ENCODE assay signal across 1 cellular context in the genomic region with DNA sequence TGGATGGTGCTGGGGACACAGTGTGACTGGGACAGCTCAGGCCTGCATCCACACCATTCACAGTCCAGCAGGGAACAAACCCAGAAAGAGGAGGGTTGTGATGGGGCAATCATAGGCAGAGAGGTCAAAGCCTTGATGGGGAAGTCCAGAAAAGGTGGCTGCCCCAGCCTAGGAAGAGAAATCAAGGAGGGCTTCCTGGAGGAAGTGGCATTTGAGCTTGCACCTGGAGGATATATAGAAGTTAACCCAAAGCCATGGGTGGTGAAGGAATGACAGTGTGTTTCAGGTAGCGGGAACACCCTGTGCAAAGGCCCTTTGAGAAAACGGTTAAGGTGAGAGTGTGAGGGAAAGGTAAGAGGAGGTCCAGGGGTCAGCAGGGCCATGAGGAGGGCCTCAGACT.
TF ChIP-seq lines count a peak whose summit lies in the region.

No MANE protein-coding gene starts in this region.

TF ChIP-seq in K562, 482 proteins besides CTCF, POLR2A, EP300 and RAD21 (continued from another document and continues in another):
- TF ChIP-seq, protein P1, sequence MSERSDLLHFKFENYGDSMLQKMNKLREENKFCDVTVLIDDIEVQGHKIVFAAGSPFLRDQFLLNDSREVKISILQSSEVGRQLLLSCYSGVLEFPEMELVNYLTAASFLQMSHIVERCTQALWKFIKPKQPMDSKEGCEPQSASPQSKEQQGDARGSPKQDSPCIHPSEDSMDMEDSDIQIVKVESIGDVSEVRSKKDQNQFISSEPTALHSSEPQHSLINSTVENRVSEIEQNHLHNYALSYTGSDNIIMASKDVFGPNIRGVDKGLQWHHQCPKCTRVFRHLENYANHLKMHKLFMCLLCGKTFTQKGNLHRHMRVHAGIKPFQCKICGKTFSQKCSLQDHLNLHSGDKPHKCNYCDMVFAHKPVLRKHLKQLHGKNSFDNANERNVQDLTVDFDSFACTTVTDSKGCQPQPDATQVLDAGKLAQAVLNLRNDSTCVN (CRISPR knock-in tag; IDR thresholded peaks at IDR 0.05): no peak
- TF ChIP-seq, protein P2, sequence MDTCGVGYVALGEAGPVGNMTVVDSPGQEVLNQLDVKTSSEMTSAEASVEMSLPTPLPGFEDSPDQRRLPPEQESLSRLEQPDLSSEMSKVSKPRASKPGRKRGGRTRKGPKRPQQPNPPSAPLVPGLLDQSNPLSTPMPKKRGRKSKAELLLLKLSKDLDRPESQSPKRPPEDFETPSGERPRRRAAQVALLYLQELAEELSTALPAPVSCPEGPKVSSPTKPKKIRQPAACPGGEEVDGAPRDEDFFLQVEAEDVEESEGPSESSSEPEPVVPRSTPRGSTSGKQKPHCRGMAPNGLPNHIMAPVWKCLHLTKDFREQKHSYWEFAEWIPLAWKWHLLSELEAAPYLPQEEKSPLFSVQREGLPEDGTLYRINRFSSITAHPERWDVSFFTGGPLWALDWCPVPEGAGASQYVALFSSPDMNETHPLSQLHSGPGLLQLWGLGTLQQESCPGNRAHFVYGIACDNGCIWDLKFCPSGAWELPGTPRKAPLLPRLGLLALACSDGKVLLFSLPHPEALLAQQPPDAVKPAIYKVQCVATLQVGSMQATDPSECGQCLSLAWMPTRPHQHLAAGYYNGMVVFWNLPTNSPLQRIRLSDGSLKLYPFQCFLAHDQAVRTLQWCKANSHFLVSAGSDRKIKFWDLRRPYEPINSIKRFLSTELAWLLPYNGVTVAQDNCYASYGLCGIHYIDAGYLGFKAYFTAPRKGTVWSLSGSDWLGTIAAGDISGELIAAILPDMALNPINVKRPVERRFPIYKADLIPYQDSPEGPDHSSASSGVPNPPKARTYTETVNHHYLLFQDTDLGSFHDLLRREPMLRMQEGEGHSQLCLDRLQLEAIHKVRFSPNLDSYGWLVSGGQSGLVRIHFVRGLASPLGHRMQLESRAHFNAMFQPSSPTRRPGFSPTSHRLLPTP (IDR thresholded peaks at IDR 0.05; ENCODE audit: borderline replicate concordance, extremely low read depth, insufficient read length): peak; percentile 86
- TF ChIP-seq ZNF785 (CRISPR knock-in tag; IDR thresholded peaks at IDR 0.05) (no peak), FIP1L1 (IDR thresholded peaks at IDR 0.05; ENCODE audit: low read depth, low read length, poor library complexity, severe bottlenecking) (no peak), NUFIP1 (IDR thresholded peaks at IDR 0.05; ENCODE audit: partially characterized antibody) (no peak), FOXM1 (IDR thresholded peaks at IDR 0.05; ENCODE audit: low read depth) (no peak), FOXM1 (CRISPR knock-in tag; IDR thresholded peaks at IDR 0.05; ENCODE audit: low read depth) (no peak), ZNF699 (CRISPR knock-in tag; IDR thresholded peaks at IDR 0.05; ENCODE audit: insufficient replicate concordance) (no peak), ZNF561 (CRISPR knock-in tag; conservative IDR thresholded peaks at IDR 0.05) (no peak), BCOR (IDR thresholded peaks at IDR 0.05) (peak; percentile 100), SRSF1 (IDR thresholded peaks at IDR 0.05; ENCODE audit: low read depth, low read length) (no peak), GATAD2B (IDR thresholded peaks at IDR 0.05; ENCODE audit: borderline replicate concordance) (no peak), ZNF431 (CRISPR knock-in tag; IDR thresholded peaks at IDR 0.05) (peak; percentile 47; the same call in 1 of the 2 replicates), CAMTA2 (CRISPR knock-in tag; conservative IDR thresholded peaks at IDR 0.05) (no peak), SP2 (IDR thresholded peaks at IDR 0.05; ENCODE audit: extremely low read depth, low read depth, low read length, poor library complexity, severe bottlenecking) (no peak), SAFB (IDR thresholded peaks at IDR 0.05; ENCODE audit: borderline replicate concordance, low read depth, low read length) (no peak), ZNF217 (CRISPR knock-in tag; IDR thresholded peaks at IDR 0.05) (no peak), DDX20 (tag; IDR thresholded peaks at IDR 0.05; ENCODE audit: low read depth) (no peak), HDAC2 (IDR thresholded peaks at IDR 0.05) (peak; percentile 94), CTBP1 (IDR thresholded peaks at IDR 0.05; ENCODE audit: borderline replicate concordance) (no peak), PTBP1 (IDR thresholded peaks at IDR 0.05; ENCODE audit: low read depth, low read length) (peak; percentile 95), TCF3 (CRISPR knock-in tag; IDR thresholded peaks at IDR 0.05) (no peak), ZNF444 (CRISPR knock-in tag; IDR thresholded peaks at IDR 0.05) (no peak), C11orf30 (IDR thresholded peaks at IDR 0.05; ENCODE audit: low read depth) (no peak), STAT5B (CRISPR knock-in tag; IDR thresholded peaks at IDR 0.05) (no peak), ZNF551 (CRISPR knock-in tag; IDR thresholded peaks at IDR 0.05) (no peak), XRCC5 (IDR thresholded peaks at IDR 0.05; ENCODE audit: low read depth, low read length) (0 out of 2 replicates have a peak, but pooled peaks have one; percentile 30), EGR1 (conservative IDR thresholded peaks at IDR 0.05) (no peak), HDAC1 (IDR thresholded peaks at IDR 0.05) (peak; percentile 68 to 94), ZNF316 (IDR thresholded peaks at IDR 0.05) (no peak), ZNF75A (CRISPR knock-in tag; IDR thresholded peaks at IDR 0.05) (no peak), XRCC4 (IDR thresholded peaks at IDR 0.05; ENCODE audit: extremely low read depth, insufficient read depth, insufficient read length) (no peak), CBX2 (IDR thresholded peaks at IDR 0.05; ENCODE audit: insufficient read depth, low read length, poor library complexity, severe bottlenecking) (no peak), GATA2 (CRISPR knock-in tag; IDR thresholded peaks at IDR 0.05) (no peak), ZNF57 (CRISPR knock-in tag; IDR thresholded peaks at IDR 0.05) (no peak), CBX3 (IDR thresholded peaks at IDR 0.05; ENCODE audit: borderline replicate concordance in 1 of 2, low read length in 2 of 2) (peak in 1 of 2 experiments; percentile 38; a peak in 1 of 3 replicates), CCNT2 (IDR thresholded peaks at IDR 0.05; ENCODE audit: borderline replicate concordance, extremely low read depth, insufficient read length, low read depth, low read length) (no peak), ZNF644 (tag; IDR thresholded peaks at IDR 0.05; ENCODE audit: low read depth) (no peak), ZKSCAN1 (IDR thresholded peaks at IDR 0.05; ENCODE audit: low read depth, low read length) (no peak)
- TF ChIP-seq, protein P3, sequence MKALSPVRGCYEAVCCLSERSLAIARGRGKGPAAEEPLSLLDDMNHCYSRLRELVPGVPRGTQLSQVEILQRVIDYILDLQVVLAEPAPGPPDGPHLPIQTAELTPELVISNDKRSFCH (CRISPR knock-in tag; IDR thresholded peaks at IDR 0.05): no peak
- TF ChIP-seq, protein P3 (tag; IDR thresholded peaks at IDR 0.05): peak; percentile 27; the same call in 1 of the 2 replicates
- TF ChIP-seq, protein P4, sequence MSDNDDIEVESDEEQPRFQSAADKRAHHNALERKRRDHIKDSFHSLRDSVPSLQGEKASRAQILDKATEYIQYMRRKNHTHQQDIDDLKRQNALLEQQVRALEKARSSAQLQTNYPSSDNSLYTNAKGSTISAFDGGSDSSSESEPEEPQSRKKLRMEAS (CRISPR knock-in tag; IDR thresholded peaks at IDR 0.05): no peak
- TF ChIP-seq, protein P5, sequence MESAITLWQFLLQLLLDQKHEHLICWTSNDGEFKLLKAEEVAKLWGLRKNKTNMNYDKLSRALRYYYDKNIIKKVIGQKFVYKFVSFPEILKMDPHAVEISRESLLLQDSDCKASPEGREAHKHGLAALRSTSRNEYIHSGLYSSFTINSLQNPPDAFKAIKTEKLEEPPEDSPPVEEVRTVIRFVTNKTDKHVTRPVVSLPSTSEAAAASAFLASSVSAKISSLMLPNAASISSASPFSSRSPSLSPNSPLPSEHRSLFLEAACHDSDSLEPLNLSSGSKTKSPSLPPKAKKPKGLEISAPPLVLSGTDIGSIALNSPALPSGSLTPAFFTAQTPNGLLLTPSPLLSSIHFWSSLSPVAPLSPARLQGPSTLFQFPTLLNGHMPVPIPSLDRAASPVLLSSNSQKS (CRISPR knock-in tag; IDR thresholded peaks at IDR 0.05): no peak
- TF ChIP-seq, protein P6, sequence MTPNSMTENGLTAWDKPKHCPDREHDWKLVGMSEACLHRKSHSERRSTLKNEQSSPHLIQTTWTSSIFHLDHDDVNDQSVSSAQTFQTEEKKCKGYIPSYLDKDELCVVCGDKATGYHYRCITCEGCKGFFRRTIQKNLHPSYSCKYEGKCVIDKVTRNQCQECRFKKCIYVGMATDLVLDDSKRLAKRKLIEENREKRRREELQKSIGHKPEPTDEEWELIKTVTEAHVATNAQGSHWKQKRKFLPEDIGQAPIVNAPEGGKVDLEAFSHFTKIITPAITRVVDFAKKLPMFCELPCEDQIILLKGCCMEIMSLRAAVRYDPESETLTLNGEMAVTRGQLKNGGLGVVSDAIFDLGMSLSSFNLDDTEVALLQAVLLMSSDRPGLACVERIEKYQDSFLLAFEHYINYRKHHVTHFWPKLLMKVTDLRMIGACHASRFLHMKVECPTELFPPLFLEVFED (CRISPR knock-in tag; conservative IDR thresholded peaks at IDR 0.05): no peak
- TF ChIP-seq, protein P7, sequence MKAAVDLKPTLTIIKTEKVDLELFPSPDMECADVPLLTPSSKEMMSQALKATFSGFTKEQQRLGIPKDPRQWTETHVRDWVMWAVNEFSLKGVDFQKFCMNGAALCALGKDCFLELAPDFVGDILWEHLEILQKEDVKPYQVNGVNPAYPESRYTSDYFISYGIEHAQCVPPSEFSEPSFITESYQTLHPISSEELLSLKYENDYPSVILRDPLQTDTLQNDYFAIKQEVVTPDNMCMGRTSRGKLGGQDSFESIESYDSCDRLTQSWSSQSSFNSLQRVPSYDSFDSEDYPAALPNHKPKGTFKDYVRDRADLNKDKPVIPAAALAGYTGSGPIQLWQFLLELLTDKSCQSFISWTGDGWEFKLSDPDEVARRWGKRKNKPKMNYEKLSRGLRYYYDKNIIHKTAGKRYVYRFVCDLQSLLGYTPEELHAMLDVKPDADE (conservative IDR thresholded peaks at IDR 0.05; ENCODE audit: control insufficient read depth, low read depth, low read length): no peak
- TF ChIP-seq, protein P8, sequence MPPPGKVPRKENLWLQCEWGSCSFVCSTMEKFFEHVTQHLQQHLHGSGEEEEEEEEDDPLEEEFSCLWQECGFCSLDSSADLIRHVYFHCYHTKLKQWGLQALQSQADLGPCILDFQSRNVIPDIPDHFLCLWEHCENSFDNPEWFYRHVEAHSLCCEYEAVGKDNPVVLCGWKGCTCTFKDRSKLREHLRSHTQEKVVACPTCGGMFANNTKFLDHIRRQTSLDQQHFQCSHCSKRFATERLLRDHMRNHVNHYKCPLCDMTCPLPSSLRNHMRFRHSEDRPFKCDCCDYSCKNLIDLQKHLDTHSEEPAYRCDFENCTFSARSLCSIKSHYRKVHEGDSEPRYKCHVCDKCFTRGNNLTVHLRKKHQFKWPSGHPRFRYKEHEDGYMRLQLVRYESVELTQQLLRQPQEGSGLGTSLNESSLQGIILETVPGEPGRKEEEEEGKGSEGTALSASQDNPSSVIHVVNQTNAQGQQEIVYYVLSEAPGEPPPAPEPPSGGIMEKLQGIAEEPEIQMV (tag; conservative IDR thresholded peaks at IDR 0.05; ENCODE audit: low read depth): no peak
